ENCODE assay signal across 8 cellular contexts in the genomic region with DNA sequence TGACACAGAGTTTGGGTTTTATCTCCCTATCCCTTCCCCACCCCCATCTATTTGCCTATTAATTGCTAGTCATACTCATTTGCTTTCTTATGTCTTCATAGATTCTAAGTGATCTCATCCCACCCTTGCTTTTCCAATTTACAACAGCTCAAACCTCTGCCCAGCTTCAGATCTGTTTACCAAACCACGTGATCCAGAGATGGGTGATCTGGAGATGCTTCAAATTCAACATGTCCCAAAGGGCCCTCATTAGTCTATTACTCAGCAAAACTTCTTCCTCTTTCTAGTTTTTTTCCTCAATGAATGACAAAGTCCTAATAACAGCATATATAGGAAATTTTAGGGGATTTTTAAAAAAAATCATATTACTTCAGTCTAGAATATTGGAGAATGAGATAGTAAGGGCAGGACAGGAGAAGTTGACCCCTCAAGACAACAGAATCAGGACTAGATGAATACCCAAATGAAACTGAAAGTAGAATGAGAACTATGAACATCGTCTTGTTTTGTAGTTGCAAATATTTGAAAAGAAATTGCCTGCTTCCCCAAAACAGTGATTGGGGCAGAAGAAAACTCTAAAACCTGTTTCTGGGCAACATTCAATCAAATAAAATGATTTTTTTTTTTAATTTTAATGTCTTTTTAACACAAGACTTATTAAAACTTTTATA.
A peak's percentile ranks its signal among the peaks of the same experiment; 100 is the strongest.
DNase-seq lines count a peak whose midpoint lies in the region; ATAC-seq and TF ChIP-seq lines count a peak whose summit lies in the region.

No MANE protein-coding gene starts in this region.

- no TSS peak for BruUV-seq in Caco-2 (replicated peaks; lab: Mats Ljungman, UMichigan)

- H3K36me3 ChIP-seq in ACC112 (ENCODE audit: insufficient read depth, low read length) (no peaks in the 10 kb centered on the region), BE2C (no peaks in the 10 kb centered on the region), Caco-2 (ENCODE audit: control insufficient read depth, insufficient read depth, low read length) (no peaks in the 10 kb centered on the region)

- TF ChIP-seq CTCF in BE2C (IDR thresholded peaks at IDR 0.05; ENCODE audit: low read depth, low read length) (no peak), osteocyte (IDR thresholded peaks at IDR 0.05) (no peak), Caco-2 (IDR thresholded peaks at IDR 0.05; ENCODE audit: insufficient read depth in 1 of 2, low read depth in 1 of 2, low read length in 1 of 2, severe bottlenecking in 1 of 2, unreplicated experiment in 1 of 2) (no peak)

- CTCF ChIA-PET in Caco-2 (lab: Charles Lee): no interaction called here

- H3K27me3 ChIP-seq in ACC112 (ENCODE audit: insufficient read depth, low read length) (no peaks in the 10 kb centered on the region), BE2C (no peaks in the 10 kb centered on the region), Caco-2 (replicated peaks; ENCODE audit: control insufficient read depth, insufficient read depth, low read length) (no peaks in the 10 kb centered on the region)

- ATAC-seq in GM18907 (IDR thresholded peaks at IDR 0.05; ENCODE audit: unreplicated experiment) (peak; percentile 67), HG03558 (IDR thresholded peaks at IDR 0.05; ENCODE audit: extremely low read depth, unreplicated experiment) (peak; percentile 46)

- peaks cover 11% of the 10 kb centered on the region for H3K4me1 ChIP-seq in ACC112 (ENCODE audit: control insufficient read depth, insufficient read depth, low read length, unreplicated experiment)
- no peaks in the 10 kb centered on the region for H3K4me1 ChIP-seq in BE2C
- H3K4me1 ChIP-seq in Caco-2: no peaks in the 10 kb centered on the region

- H3K4me3 Mint-ChIP-seq in osteocyte (ENCODE audit: unreplicated experiment): no peak overlapping the region
- H3K4me3 Mint-ChIP-seq in Caco-2 (ENCODE audit: unreplicated experiment): no peak overlapping the region

- H3K9me3 ChIP-seq in BE2C (no peaks in the 10 kb centered on the region), Caco-2 (no peaks in the 10 kb centered on the region)

- H3K79me2 ChIP-seq in ACC112 (ENCODE audit: control insufficient read depth, insufficient read depth, low read length, unreplicated experiment): no peaks in the 10 kb centered on the region

- H3K27ac Mint-ChIP-seq in osteocyte (ENCODE audit: unreplicated experiment) (no peak overlapping the region), Caco-2 (ENCODE audit: unreplicated experiment) (no peak overlapping the region)

- intact Hi-C loops in Caco-2 (cut with micrococcal nuclease; ENCODE audit: unreplicated experiment): no loop called here

- H3K27ac ChIP-seq in ACC112 (ENCODE audit: low read depth, low read length): peak overlapping the region; percentile 62

- POLR2A ChIA-PET in Caco-2 (lab: Charles Lee): no interaction called here

- H3K9me3 Mint-ChIP-seq in osteocyte (ENCODE audit: unreplicated experiment): no peaks in the 10 kb centered on the region
- no peaks in the 10 kb centered on the region for H3K9me3 Mint-ChIP-seq in Caco-2 (ENCODE audit: unreplicated experiment)

- H3K4me3 ChIP-seq in ACC112 (ENCODE audit: low read depth, low read length) (peak overlapping the region; percentile 77), BE2C (ENCODE audit: low read depth, low read length) (no peak overlapping the region), Caco-2 (ENCODE audit: low read depth, low read length) (no peak overlapping the region)

- peak; percentile 2 for DNase-seq in central memory CD4-positive, alpha-beta T cell
- DNase-seq in ecto neural progenitor cell (ENCODE audit: low spot score) (no peak), BE2C (no peak), osteocyte (ENCODE audit: extremely low spot score, unreplicated experiment) (no peak), Caco-2 (no peak)

- H3K4me1 Mint-ChIP-seq in osteocyte (ENCODE audit: unreplicated experiment) (no peaks in the 10 kb centered on the region), Caco-2 (ENCODE audit: low read depth, unreplicated experiment) (no peaks in the 10 kb centered on the region)

- H3K36me3 Mint-ChIP-seq in osteocyte (ENCODE audit: unreplicated experiment): no peaks in the 10 kb centered on the region
- no peaks in the 10 kb centered on the region for H3K36me3 Mint-ChIP-seq in Caco-2 (ENCODE audit: insufficient read depth, unreplicated experiment)

- H2AFZ ChIP-seq in ACC112 (ENCODE audit: low read length, unreplicated experiment): peak overlapping the region; percentile 82

- peaks cover 18% of the 10 kb centered on the region for H3K27me3 Mint-ChIP-seq in osteocyte (ENCODE audit: unreplicated experiment)
- H3K27me3 Mint-ChIP-seq in Caco-2 (ENCODE audit: insufficient read depth, unreplicated experiment): peaks cover 6% of the 10 kb centered on the region
